Comparison of ENCODE assay signal across 18 cellular contexts in the genomic region with DNA sequence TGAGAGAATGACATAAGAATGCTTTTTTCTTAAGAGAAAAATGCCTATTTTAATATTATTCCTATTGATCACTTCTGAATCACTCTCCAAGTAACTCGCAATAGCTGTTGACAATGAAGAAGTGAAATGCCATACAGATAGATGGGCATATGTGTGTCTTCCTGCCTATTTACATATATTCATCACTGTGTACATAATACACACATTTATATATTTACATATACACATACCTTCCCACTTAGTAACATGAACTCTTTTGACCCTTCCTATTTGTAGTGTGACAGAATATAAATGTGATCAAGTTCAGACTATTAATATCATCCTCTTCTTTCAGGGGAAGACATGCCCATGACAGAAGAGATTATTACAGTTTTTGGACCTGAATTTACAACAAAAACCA.
"Had no signal": no experiment of that assay in that cellular context is flagged by ENCODE, and none has a peak within 500 bp of the region (broad histone marks: within the 10 kb centered on the region; RNA-seq: fewer than 3 reads in every experiment).

No MANE protein-coding gene starts in this region.

- H3K36me3 Mint-ChIP-seq: natural killer cell treated with Interleukin-12 subunit alpha and Interleukin-12 subunit beta and Interleukin-15 and Interleukin-18, amount 100 ng/mL, for 72 hours; neural progenitor cell had no signal

- H3K9me3 Mint-ChIP-seq: neural progenitor cell had no signal

- H3K27ac ChIP-seq: heart left ventricle, neural progenitor cell, ovary, right atrium auricular region, sigmoid colon had no signal

- H3K4me3 Mint-ChIP-seq: dendritic cell treated with granulocyte-macrophage colony-stimulating factor and Interleukin-4, amounts not matched to agents 40 ng/mL and 50 ng/mL, for 4 days; natural killer cell treated with Interleukin-12 subunit alpha and Interleukin-12 subunit beta and Interleukin-15 and Interleukin-18, amount 100 ng/mL, for 72 hours; neural progenitor cell had no signal

- ATAC-seq: heart left ventricle; left colon; left ventricle myocardium superior; natural killer cell treated with Interleukin-12 subunit alpha and Interleukin-12 subunit beta and Interleukin-15 and Interleukin-18, amount 100 ng/mL, for 72 hours had no signal

- DNase-seq: heart left ventricle; hippocampal formation; left colon; left ventricle myocardium superior; mesenchymal stem cell; midbrain; nucleus accumbens; ovary; sigmoid colon; small intestine; stimulated activated CD4-positive, alpha-beta T cell treated with anti-CD3 and anti-CD28 coated beads, Interleukin-2, amount 100 ng/mL, for 48 hours; stimulated activated naive CD4-positive, alpha-beta T cell treated with Interleukin-2 at 50 U/mL for 16 hours; trophoblast cell had no signal

- H3K4me3 ChIP-seq: heart left ventricle, lung, neural progenitor cell, ovary, right atrium auricular region, sigmoid colon had no signal

- H3K9me3 ChIP-seq: heart left ventricle, ovary, right atrium auricular region, sigmoid colon had no signal

- H3K27me3 Mint-ChIP-seq: dendritic cell treated with granulocyte-macrophage colony-stimulating factor and Interleukin-4, amounts not matched to agents 40 ng/mL and 50 ng/mL, for 4 days; natural killer cell treated with Interleukin-12 subunit alpha and Interleukin-12 subunit beta and Interleukin-15 and Interleukin-18, amount 100 ng/mL, for 72 hours had no signal

- H3K36me3 ChIP-seq: heart left ventricle, neural progenitor cell, ovary, right atrium auricular region, sigmoid colon had no signal

- H3K27me3 ChIP-seq: heart left ventricle, neural progenitor cell, ovary, right atrium auricular region, sigmoid colon had no signal
